Comparison of ENCODE assay signal across 16 cellular contexts in the genomic region with DNA sequence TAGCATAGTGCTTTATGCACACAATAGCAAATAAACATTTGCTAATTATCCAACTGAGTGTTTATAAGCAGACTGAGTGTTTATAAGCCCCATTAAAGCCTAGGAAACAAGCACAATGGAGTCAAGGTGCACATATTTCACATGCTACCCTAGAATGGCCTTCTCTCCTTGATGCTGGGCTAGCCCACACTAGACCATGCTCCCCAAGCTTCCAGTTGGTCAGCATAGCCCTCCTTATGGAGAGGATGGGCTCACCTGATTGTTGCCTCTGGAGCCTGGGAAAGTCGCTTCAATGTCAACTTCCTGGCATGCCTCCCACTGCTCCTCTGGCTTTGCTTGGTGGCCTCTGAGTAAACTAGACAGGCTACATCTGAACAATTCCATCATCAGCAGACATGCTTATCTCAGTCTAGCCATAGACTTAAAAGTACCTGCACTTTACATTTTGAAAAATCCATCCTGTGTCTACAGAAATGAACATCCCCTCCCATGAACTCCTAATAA.
"Had no signal": no experiment of that assay in that cellular context is flagged by ENCODE, and none has a peak within 500 bp of the region (broad histone marks: within the 10 kb centered on the region; RNA-seq: fewer than 3 reads in every experiment).

No MANE protein-coding gene starts in this region.

- ATAC-seq: stimulated activated naive CD8-positive, alpha-beta T cell treated with anti-CD3 and anti-CD28 coated beads, Interleukin-15, amount 100 ng/mL, for 72 hours had no signal

- H3K4me3 ChIP-seq: coronary artery, heart left ventricle, left ventricle myocardium inferior, thoracic aorta had no signal

- H3K27ac ChIP-seq: coronary artery, heart left ventricle, left ventricle myocardium inferior, parathyroid adenoma, thoracic aorta had no signal

- DNase-seq: activated CD4-positive, alpha-beta T cell treated with anti-CD3 and anti-CD28 coated beads, Interleukin-2, amount 10 ng/mL, durations not matched to agents 7 days and 5 days; activated CD4-positive, CD25-positive, alpha-beta regulatory T cell; activated CD8-positive, alpha-beta memory T cell treated with anti-CD3 and anti-CD28 coated beads for 24 hours; activated naive CD4-positive, alpha-beta T cell treated with anti-CD3 and anti-CD28 coated beads for 36 hours; caudate nucleus; effector CD4-positive, alpha-beta T cell; heart left ventricle; kidney; left ventricle myocardium inferior; retina; stimulated activated CD4-positive, alpha-beta T cell treated with anti-CD3 and anti-CD28 coated beads, Interleukin-15, amount 100 ng/mL, for 24 hours; stimulated activated CD4-positive, alpha-beta T cell treated with anti-CD3 and anti-CD28 coated beads, Interleukin-4, amount 100 ng/mL, for 24 hours; stimulated activated naive CD8-positive, alpha-beta T cell treated with anti-CD3 and anti-CD28 coated beads, Interleukin-15, amount 100 ng/mL, for 72 hours had no signal

- H3K4me3 Mint-ChIP-seq: activated CD4-positive, alpha-beta T cell treated with anti-CD3 and anti-CD28 coated beads, Interleukin-2, amount 10 ng/mL, durations not matched to agents 7 days and 5 days; activated naive CD4-positive, alpha-beta T cell treated with anti-CD3 and anti-CD28 coated beads for 36 hours; stimulated activated naive CD8-positive, alpha-beta T cell treated with anti-CD3 and anti-CD28 coated beads, Interleukin-15, amount 100 ng/mL, for 72 hours had no signal

- H3K4me1 ChIP-seq: left ventricle myocardium inferior, parathyroid adenoma had no signal

- H3K27ac Mint-ChIP-seq: activated CD4-positive, alpha-beta T cell treated with anti-CD3 and anti-CD28 coated beads, Interleukin-2, amount 10 ng/mL, durations not matched to agents 7 days and 5 days; activated naive CD4-positive, alpha-beta T cell treated with anti-CD3 and anti-CD28 coated beads for 36 hours; stimulated activated naive CD8-positive, alpha-beta T cell treated with anti-CD3 and anti-CD28 coated beads, Interleukin-15, amount 100 ng/mL, for 72 hours had no signal

- H3K4me1 Mint-ChIP-seq: activated CD4-positive, alpha-beta T cell treated with anti-CD3 and anti-CD28 coated beads, Interleukin-2, amount 10 ng/mL, durations not matched to agents 7 days and 5 days; stimulated activated naive CD8-positive, alpha-beta T cell treated with anti-CD3 and anti-CD28 coated beads, Interleukin-15, amount 100 ng/mL, for 72 hours had no signal

- H3K27me3 ChIP-seq: heart left ventricle had no signal

- H3K36me3 ChIP-seq: heart left ventricle, left ventricle myocardium inferior, thoracic aorta had no signal

- H3K9me3 ChIP-seq: heart left ventricle, left ventricle myocardium inferior, thoracic aorta had no signal

- H3K9me3 Mint-ChIP-seq: activated CD4-positive, alpha-beta T cell treated with anti-CD3 and anti-CD28 coated beads, Interleukin-2, amount 10 ng/mL, durations not matched to agents 7 days and 5 days; activated naive CD4-positive, alpha-beta T cell treated with anti-CD3 and anti-CD28 coated beads for 36 hours; stimulated activated naive CD8-positive, alpha-beta T cell treated with anti-CD3 and anti-CD28 coated beads, Interleukin-15, amount 100 ng/mL, for 72 hours had no signal
